9 cellular contexts compared by ENCODE assay signal in genomic region chr9:99184427-99185327, GRCh38. TPM values are rescaled to one million over a fixed set of nuclear protein-coding genes. Genes with fewer than 3 reads are reported as not detected.
DNase-seq lines count a peak whose midpoint lies in the region; ATAC-seq and TF ChIP-seq lines count a peak whose summit lies in the region.
"Had no signal": no experiment of that assay in that cellular context is flagged by ENCODE, and none has a peak within 500 bp of the region (broad histone marks: within the 10 kb centered on the region; RNA-seq: fewer than 3 reads in every experiment).

No MANE protein-coding gene starts in this region.

- H3K27ac Mint-ChIP-seq in activated T-helper 17 cell treated with anti-CD3 and anti-CD28 coated beads, Interleukin-2, amount 50 U/mL, for 72 hours: peak overlapping the region; percentile 61

- peak; percentile 54 for ATAC-seq in GM21737 (IDR thresholded peaks at IDR 0.05; ENCODE audit: unreplicated experiment)
- ATAC-seq in activated T-helper 17 cell treated with anti-CD3 and anti-CD28 coated beads, Interleukin-2, amount 50 U/mL, for 72 hours (replicated peaks): peak; percentile 62

- TF ChIP-seq CTCF in LNCaP clone FGC (IDR thresholded peaks at IDR 0.05; ENCODE audit: control insufficient read depth, extremely low read depth, insufficient read depth) (peak; percentile 96), fibroblast of villous mesenchyme (IDR thresholded peaks at IDR 0.05; ENCODE audit: insufficient read depth, low read depth, low read length) (peak; percentile 98)

- peaks cover 29% of the 10 kb centered on the region for H3K4me1 Mint-ChIP-seq in activated T-helper 17 cell treated with anti-CD3 and anti-CD28 coated beads, Interleukin-2, amount 50 U/mL, for 72 hours

- peak overlapping the region; percentile 38 for H3K4me3 Mint-ChIP-seq in activated T-helper 17 cell treated with anti-CD3 and anti-CD28 coated beads, Interleukin-2, amount 50 U/mL, for 72 hours

- H3K9me3 Mint-ChIP-seq in activated T-helper 17 cell treated with anti-CD3 and anti-CD28 coated beads, Interleukin-2, amount 50 U/mL, for 72 hours: no peaks in the 10 kb centered on the region

- DNase-seq in DMS53 (lab: John Stamatoyannopoulos, UW) (peak; percentile 88), LNCaP clone FGC (ENCODE audit: low read depth) (peak; percentile 56), RPMI7951 (ENCODE audit: low read depth) (peak; percentile 91), fibroblast of villous mesenchyme (ENCODE audit: low read depth) (peak; percentile 89), non-pigmented ciliary epithelial cell (ENCODE audit: low read depth) (peak; percentile 82), stromal cell of bone marrow (ENCODE audit: low read depth) (peak; percentile 86)

- H3K4me3 ChIP-seq in LNCaP clone FGC (ENCODE audit: low read depth, low read length) (no peak overlapping the region), fibroblast of villous mesenchyme (ENCODE audit: low read depth, low read length) (peak overlapping the region; percentile 28)
- H3K4me3 ChIP-seq: skin epidermis had no signal

- H3K36me3 Mint-ChIP-seq in activated T-helper 17 cell treated with anti-CD3 and anti-CD28 coated beads, Interleukin-2, amount 50 U/mL, for 72 hours (ENCODE audit: low read depth): no peaks in the 10 kb centered on the region

- peaks cover 6% of the 10 kb centered on the region for H3K27me3 Mint-ChIP-seq in activated T-helper 17 cell treated with anti-CD3 and anti-CD28 coated beads, Interleukin-2, amount 50 U/mL, for 72 hours

RNA-seq across cellular contexts. Expression of gene ALG2, which starts 37.1 kb away (rescaled TPM):
- 49.4 and 55.6 TPM in 2 replicates for total RNA-seq in RPMI7951 (2014; rRNA removed; shearing (Covaris generic))
- 10 to 100 TPM; 26.5 to 28.3 TPM for total RNA-seq in activated T-helper 17 cell treated with anti-CD3 and anti-CD28 coated beads, Interleukin-2, amount 50 U/mL, for 72 hours
- total RNA-seq in fibroblast of villous mesenchyme: 55.4 and 64.8 TPM in 2 replicates

RNA-seq across cellular contexts. Expression of gene SEC61B, which starts 37.4 kb away (rescaled TPM):
- 267 and 309 TPM in 2 replicates for total RNA-seq in RPMI7951 (2014; rRNA removed; shearing (Covaris generic))
- total RNA-seq in activated T-helper 17 cell treated with anti-CD3 and anti-CD28 coated beads, Interleukin-2, amount 50 U/mL, for 72 hours: 100 to 1,000 TPM in 1 of 2 donors, 10 to 100 TPM in 1; 80.0 to 128 TPM
- total RNA-seq in fibroblast of villous mesenchyme: 94.7 and 119 TPM in 2 replicates
